ENCODE assay signal across 11 cellular contexts in the genomic region with DNA sequence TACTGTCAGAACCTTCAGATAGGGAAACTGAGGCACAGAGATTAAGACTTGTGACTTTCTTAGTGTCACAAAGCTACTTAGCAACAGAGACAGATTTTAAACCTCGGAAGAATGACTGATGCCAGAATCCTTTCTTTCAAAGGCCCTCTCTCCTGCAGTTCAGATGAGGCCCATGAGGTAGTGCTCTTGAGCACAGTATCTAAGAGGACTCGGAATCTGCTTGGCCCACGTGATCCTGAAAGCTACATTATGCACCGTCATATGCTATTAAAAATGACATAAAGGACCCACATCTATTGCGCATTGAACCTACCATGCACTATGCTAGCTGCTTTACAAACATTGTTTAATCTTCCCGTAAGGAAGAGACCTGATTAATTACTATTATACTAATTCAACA.
DNase-seq lines count a peak whose midpoint lies in the region; ATAC-seq and TF ChIP-seq lines count a peak whose summit lies in the region.
"Had no signal": no experiment of that assay in that cellular context is flagged by ENCODE, and none has a peak within 500 bp of the region (broad histone marks: within the 10 kb centered on the region; RNA-seq: fewer than 3 reads in every experiment).

No MANE protein-coding gene starts in this region.

- no peak overlapping the region for H3K4me3 ChIP-seq in liver (ENCODE audit: low read depth in 1 of 3, low read length in 3 of 3)
- H3K4me3 ChIP-seq: adrenal gland had no signal

- no peak overlapping the region for H3K4me3 Mint-ChIP-seq in T-cell

- H3K4me1 Mint-ChIP-seq in T-cell: no peaks in the 10 kb centered on the region

- ATAC-seq in sciatic nerve: no peak
- no peak for ATAC-seq in Right ventricle myocardium superior (ENCODE audit: poor library complexity)
- no peak for ATAC-seq in T-cell (replicated peaks in 1 of 4)

- POLR2A ChIA-PET in HEK293T (lab: Yijun Ruan, JAX) (no interaction called here), T-cell (lab: Charles Lee) (no interaction called here)

- no peak for TF ChIP-seq CTCF in liver (IDR thresholded peaks at IDR 0.05; ENCODE audit: low read depth, low read length, missing input control)

- DNase-seq in EH (ENCODE audit: low read depth) (peak; percentile 1), HEK293T (ENCODE audit: extremely low spot score) (peak; percentile 63), SK-N-DZ (ENCODE audit: low spot score) (peak; percentile 15), sciatic nerve (ENCODE audit: low spot score) (no peak), Right ventricle myocardium superior (no peak), Ammon's horn (ENCODE audit: low spot score) (no peak), T-cell (no peak)
- DNase-seq: activated CD4-positive, alpha-beta T cell treated with anti-CD3 and anti-CD28 coated beads for 48 hours; midbrain had no signal

- CTCF ChIA-PET in HEK293T (lab: Yijun Ruan, JAX) (interaction anchor here (0.7 kb wide), 1 partner anchor 417 kb away, joined by 3 read pairs; no protein-coding TSS in a partner anchor), T-cell (lab: Charles Lee) (interaction anchor here in 1 of 2 donors (1.3 to 1.4 kb wide), 2 partner anchors 132 to 135 kb away, joined by 3 to 4 read pairs; no protein-coding TSS in a partner anchor)

- no peaks in the 10 kb centered on the region for H3K4me1 ChIP-seq in liver (ENCODE audit: control insufficient read depth in 4 of 4, insufficient read depth in 4 of 4, low read length in 3 of 4)
- H3K4me1 ChIP-seq: adrenal gland had no signal

- H3K36me3 Mint-ChIP-seq in T-cell: peaks cover 4% of the 10 kb centered on the region

- H3K9ac ChIP-seq in liver (ENCODE audit: low read depth in 1 of 2, low read length in 2 of 2): no peak overlapping the region

- H3K27me3 ChIP-seq in liver (ENCODE audit: control insufficient read depth in 4 of 4, insufficient read depth in 4 of 4, low read length in 3 of 4): peaks cover 0 to 4% (median 0%) of the 10 kb centered on the region in 4 donors
- H3K27me3 ChIP-seq: adrenal gland had no signal

- 63% methylated on average over 6 of the region's 6 CpGs for WGBS in liver

- H3K27ac Mint-ChIP-seq in T-cell: no peak overlapping the region

- peak; percentile 9 to 51 for TF ChIP-seq RAD21 in liver (IDR thresholded peaks at IDR 0.05)

- H3K27ac ChIP-seq in liver (ENCODE audit: low read depth in 1 of 2, low read length in 2 of 2): no peak overlapping the region
- H3K27ac ChIP-seq: adrenal gland had no signal

- H3K9me3 Mint-ChIP-seq in T-cell: peaks cover 0 to 5% (median 5%) of the 10 kb centered on the region in 3 donors

- H3K27me3 Mint-ChIP-seq in T-cell: peaks cover 0 to 5% of the 10 kb centered on the region in 2 donors

- peaks cover 0 to 1% (median 0%) of the 10 kb centered on the region in 4 donors for H3K9me3 ChIP-seq in liver (ENCODE audit: control insufficient read depth in 4 of 4, low read length in 3 of 4)
- H3K9me3 ChIP-seq: adrenal gland had no signal

- intact Hi-C loops in sciatic nerve (cut with DNase I) (no loop called here), Right ventricle myocardium superior (cut with DNase I) (no loop called here)

- no peaks in the 10 kb centered on the region for H3K36me3 ChIP-seq in liver (ENCODE audit: control insufficient read depth in 4 of 4, insufficient read depth in 3 of 4, low read depth in 1 of 4, low read length in 3 of 4)
- H3K36me3 ChIP-seq: adrenal gland had no signal

TF ChIP-seq in HEK293T, 16 proteins besides CTCF, POLR2A, EP300 and RAD21:
- no peak for TF ChIP-seq ZNF384 (IDR thresholded peaks at IDR 0.05)
- TF ChIP-seq FOXM1 (IDR thresholded peaks at IDR 0.05; ENCODE audit: borderline replicate concordance): no peak
- TF ChIP-seq CTBP1 (IDR thresholded peaks at IDR 0.05; ENCODE audit: borderline replicate concordance): no peak
TF ChIP-seq in HEK293T: peak in this region for 0.

TF ChIP-seq in liver, 16 proteins besides CTCF, POLR2A, EP300 and RAD21:
- TF ChIP-seq FOXA2 (IDR thresholded peaks at IDR 0.05): no peak
- no peak for TF ChIP-seq TAF1 (conservative IDR thresholded peaks at IDR 0.05)
- TF ChIP-seq, protein P1, sequence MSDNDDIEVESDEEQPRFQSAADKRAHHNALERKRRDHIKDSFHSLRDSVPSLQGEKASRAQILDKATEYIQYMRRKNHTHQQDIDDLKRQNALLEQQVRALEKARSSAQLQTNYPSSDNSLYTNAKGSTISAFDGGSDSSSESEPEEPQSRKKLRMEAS (IDR thresholded peaks at IDR 0.05): no peak
- no peak for TF ChIP-seq REST (IDR thresholded peaks at IDR 0.05)
- TF ChIP-seq JUND (IDR thresholded peaks at IDR 0.05): no peak
- TF ChIP-seq NR2F2 (IDR thresholded peaks at IDR 0.05): no peak
- no peak for TF ChIP-seq YY1 (IDR thresholded peaks at IDR 0.05)
- no peak for TF ChIP-seq RXRA (IDR thresholded peaks at IDR 0.05)
- TF ChIP-seq EGR1 (IDR thresholded peaks at IDR 0.05; ENCODE audit: low read depth in 2 of 2): no peak
- no peak for TF ChIP-seq HNF4A (conservative IDR thresholded peaks at IDR 0.05)
- TF ChIP-seq, protein P2, sequence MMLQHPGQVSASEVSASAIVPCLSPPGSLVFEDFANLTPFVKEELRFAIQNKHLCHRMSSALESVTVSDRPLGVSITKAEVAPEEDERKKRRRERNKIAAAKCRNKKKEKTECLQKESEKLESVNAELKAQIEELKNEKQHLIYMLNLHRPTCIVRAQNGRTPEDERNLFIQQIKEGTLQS (IDR thresholded peaks at IDR 0.05): no peak
- TF ChIP-seq GABPA (IDR thresholded peaks at IDR 0.05 in 1 of 2, conservative IDR thresholded peaks at IDR 0.05 in 1 of 2): no peak

Comparison
In these comparisons a context has a peak if more than half of its experiments do, and no peak if none do; other contexts are left out.
1. DNase-seq: peak in EH (single experiment), HEK293T (single experiment) and SK-N-DZ (single experiment); none in sciatic nerve (single experiment), Right ventricle myocardium superior (single experiment), Ammon's horn (single experiment) and T-cell (0 of 34).